Comparison of ENCODE assay signal across 19 cellular contexts in the genomic region with DNA sequence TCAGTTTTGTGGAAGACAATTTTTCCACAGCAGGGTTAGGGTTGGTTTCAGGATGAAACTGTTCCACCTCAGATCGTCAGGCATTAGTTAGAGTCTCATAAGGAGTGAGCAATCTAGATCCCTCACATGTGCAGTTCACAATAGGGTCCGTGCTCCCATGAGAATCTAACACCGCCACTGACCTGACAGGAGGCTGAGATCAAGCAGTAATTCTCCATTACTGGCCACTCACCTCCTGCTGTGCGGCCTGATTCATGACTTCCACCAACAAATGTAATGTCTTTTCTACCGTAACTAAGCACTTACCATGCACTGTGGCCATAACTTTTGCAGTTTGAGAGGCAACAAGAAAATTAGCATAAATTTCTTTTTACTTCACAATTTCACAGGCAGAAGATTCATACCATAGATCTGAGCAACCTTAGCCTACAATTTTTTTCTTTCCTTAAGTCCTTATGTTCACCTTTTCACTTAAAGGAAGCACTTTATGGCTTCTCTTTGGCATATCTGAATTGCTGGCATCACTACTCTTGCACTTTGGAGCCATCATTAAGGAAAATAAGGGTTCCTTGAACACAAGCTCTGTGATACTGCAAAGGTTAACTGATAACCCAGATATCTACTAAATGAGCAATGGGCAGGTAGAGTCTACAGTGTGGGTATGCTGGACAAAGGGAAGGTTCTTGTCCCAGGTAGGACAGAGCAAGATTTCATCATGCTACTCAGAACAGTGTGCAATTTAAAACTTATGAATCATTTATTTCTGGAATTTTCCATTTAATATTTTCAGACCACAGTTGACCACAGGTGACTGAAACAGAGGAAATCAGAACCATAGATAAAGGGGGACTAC.
A peak's percentile ranks its signal among the peaks of the same experiment; 100 is the strongest.
DNase-seq lines count a peak whose midpoint lies in the region; ATAC-seq lines count a peak whose summit lies in the region.
"Had no signal": no experiment of that assay in that cellular context is flagged by ENCODE, and none has a peak within 500 bp of the region (broad histone marks: within the 10 kb centered on the region; RNA-seq: fewer than 3 reads in every experiment).

No MANE protein-coding gene starts in this region.

- no peak overlapping the region for H3K18ac ChIP-seq in trophoblast cell (ENCODE audit: low read length)

- H2BK5ac ChIP-seq in trophoblast cell (ENCODE audit: low read depth, low read length, poor library complexity): no peak overlapping the region

- H3K4me1 Mint-ChIP-seq in activated T-helper 17 cell treated with anti-CD3 and anti-CD28 coated beads, Interleukin-2, amount 50 U/mL, for 72 hours: no peaks in the 10 kb centered on the region
- H3K4me1 Mint-ChIP-seq: immature natural killer cell, T-cell had no signal

- H3K4me2 ChIP-seq in trophoblast cell (ENCODE audit: low read length): no peak overlapping the region
- H3K4me2 ChIP-seq: smooth muscle cell had no signal

- peaks cover 9% of the 10 kb centered on the region for H3K79me1 ChIP-seq in trophoblast cell (ENCODE audit: low read length)

- no CpG with 5 or more reads among the region's 5 CpGs for WGBS in trophoblast cell (ENCODE audit: extremely low coverage, insufficient coverage, insufficient read length)

- H4K91ac ChIP-seq in trophoblast cell (ENCODE audit: low read depth, low read length): peak overlapping the region; percentile 30

- no peak overlapping the region for H3K4me3 Mint-ChIP-seq in activated T-helper 17 cell treated with anti-CD3 and anti-CD28 coated beads, Interleukin-2, amount 50 U/mL, for 72 hours
- H3K4me3 Mint-ChIP-seq: CD4-positive, alpha-beta T cell; immature natural killer cell; T-cell had no signal

- H2AK5ac ChIP-seq in trophoblast cell (ENCODE audit: low read length): no peak overlapping the region

- H3K4me3 ChIP-seq in trophoblast cell (ENCODE audit: low read depth, low read length): no peak overlapping the region
- H3K4me3 ChIP-seq: adrenal gland, ovary, smooth muscle cell had no signal

- H4K12ac ChIP-seq in trophoblast cell (ENCODE audit: low read depth, low read length): no peak overlapping the region

- no peaks in the 10 kb centered on the region for H3K27me3 Mint-ChIP-seq in activated T-helper 17 cell treated with anti-CD3 and anti-CD28 coated beads, Interleukin-2, amount 50 U/mL, for 72 hours
- H3K27me3 Mint-ChIP-seq: CD4-positive, alpha-beta T cell; T-cell had no signal

- H3K4ac ChIP-seq in trophoblast cell (ENCODE audit: low read depth, low read length): no peak overlapping the region

- peaks cover 0 to 2% of the 10 kb centered on the region in 2 experiments for H3K36me3 ChIP-seq in trophoblast cell (ENCODE audit: control insufficient read depth in 1 of 2, insufficient read depth in 2 of 2, low read length in 2 of 2)
- H3K36me3 ChIP-seq: adrenal gland, ovary had no signal

- ATAC-seq in GM19397 (IDR thresholded peaks at IDR 0.05; ENCODE audit: unreplicated experiment): peak; percentile 45
- ATAC-seq in HG02763 (IDR thresholded peaks at IDR 0.05; ENCODE audit: unreplicated experiment): peak; percentile 34
- peak; percentile 44 for ATAC-seq in activated T-helper 17 cell treated with anti-CD3 and anti-CD28 coated beads, Interleukin-2, amount 50 U/mL, for 72 hours (replicated peaks)
- ATAC-seq: Panc1, T-cell had no signal

- H3K27me3 ChIP-seq in trophoblast cell (ENCODE audit: insufficient read depth, low read length): no peaks in the 10 kb centered on the region
- H3K27me3 ChIP-seq: adrenal gland, ovary had no signal

- H3K14ac ChIP-seq in trophoblast cell (ENCODE audit: low read length): no peak overlapping the region

- no peaks in the 10 kb centered on the region for H3K79me2 ChIP-seq in trophoblast cell (ENCODE audit: control insufficient read depth, insufficient read depth, low read length, poor library complexity)

- H3K23ac ChIP-seq in trophoblast cell (ENCODE audit: low read length): no peak overlapping the region

- peaks cover 3 to 14% of the 10 kb centered on the region in 2 experiments for H3K4me1 ChIP-seq in trophoblast cell (ENCODE audit: control insufficient read depth in 1 of 2, insufficient read depth in 2 of 2, low read length in 2 of 2)
- H3K4me1 ChIP-seq: adrenal gland had no signal

- no peaks in the 10 kb centered on the region for H3K9me3 ChIP-seq in trophoblast cell (ENCODE audit: insufficient read depth, low read depth, low read length)
- H3K9me3 ChIP-seq: adrenal gland, ovary had no signal

- no peak overlapping the region for H2BK12ac ChIP-seq in trophoblast cell (ENCODE audit: low read length)

- H3K27ac Mint-ChIP-seq in activated T-helper 17 cell treated with anti-CD3 and anti-CD28 coated beads, Interleukin-2, amount 50 U/mL, for 72 hours: no peak overlapping the region
- H3K27ac Mint-ChIP-seq: CD4-positive, alpha-beta T cell; immature natural killer cell; T-cell had no signal

- no peak overlapping the region for H3K27ac ChIP-seq in trophoblast cell (ENCODE audit: low read depth, low read length)
- H3K27ac ChIP-seq: adrenal gland, ovary had no signal

- H3K36me3 Mint-ChIP-seq in activated T-helper 17 cell treated with anti-CD3 and anti-CD28 coated beads, Interleukin-2, amount 50 U/mL, for 72 hours (ENCODE audit: low read depth): no peaks in the 10 kb centered on the region
- H3K36me3 Mint-ChIP-seq: immature natural killer cell, T-cell had no signal

- H3K9me3 Mint-ChIP-seq in activated T-helper 17 cell treated with anti-CD3 and anti-CD28 coated beads, Interleukin-2, amount 50 U/mL, for 72 hours: peaks cover 10% of the 10 kb centered on the region
- H3K9me3 Mint-ChIP-seq: CD4-positive, alpha-beta T cell had no signal

- H4K8ac ChIP-seq in trophoblast cell (ENCODE audit: low read depth, low read length): no peak overlapping the region

- no peak overlapping the region for H2AFZ ChIP-seq in trophoblast cell (ENCODE audit: insufficient read depth, low read length, poor library complexity)

- peak in 1 of 2 donors; percentile 30 for DNase-seq in trophoblast cell
- DNase-seq in RPMI8226: no peak
- no peak for DNase-seq in NCI-H2227 treated with DMSO at 0.1 percent for 48 hours (lab: John Stamatoyannopoulos, UW)
- DNase-seq in epidermal melanocyte (ENCODE audit: insufficient read length, low spot score): no peak
- DNase-seq: activated CD4-positive, CD25-positive, alpha-beta regulatory T cell treated with anti-CD3 and anti-CD28 coated beads, Interleukin-2, amount 50 U/mL, for 72 hours; adrenal gland; CD4-positive, alpha-beta T cell; DMS79 treated with DMSO at 0.1 percent for 48 hours; immature natural killer cell; NCI-H1694 treated with DMSO at 0.1 percent for 48 hours; NCI-H524; ovary; substantia nigra; T-cell had no signal

- H3K9ac ChIP-seq in trophoblast cell (ENCODE audit: low read length): no peak overlapping the region

- no peak overlapping the region for H2BK120ac ChIP-seq in trophoblast cell (ENCODE audit: insufficient read depth, low read length, poor library complexity)
